12 cellular contexts compared by ENCODE assay signal in genomic region chr11:77503006-77503405, GRCh38. TPM values are rescaled to one million over a fixed set of nuclear protein-coding genes. Genes with fewer than 3 reads are reported as not detected.
DNase-seq lines count a peak whose midpoint lies in the region; ATAC-seq, FAIRE-seq and TF ChIP-seq lines count a peak whose summit lies in the region.
"Had no signal": no experiment of that assay in that cellular context is flagged by ENCODE, and none has a peak within 500 bp of the region (broad histone marks: within the 10 kb centered on the region; RNA-seq: fewer than 3 reads in every experiment).

No MANE protein-coding gene starts in this region.

- no peaks in the 10 kb centered on the region for H3K4me1 ChIP-seq in K562 (replicated peaks in 1 of 2; ENCODE audit: control insufficient read depth in 2 of 2, insufficient read depth in 2 of 2, low read length in 2 of 2)

- BruUV-seq in K562 (replicated peaks; lab: Mats Ljungman, UMichigan) = no TSS peak

- POLR2A ChIA-PET in K562 (lab: Yijun Ruan, JAX) = interaction anchor here (0.6 kb wide), 1 partner anchor 21 kb away, joined by 3 read pairs; no protein-coding TSS in a partner anchor

- H4K20me1 ChIP-seq in K562 (replicated peaks; ENCODE audit: control insufficient read depth, insufficient read depth, low read length) = no peaks in the 10 kb centered on the region; the same call in 1 of the 2 replicates

- no peak for TF ChIP-seq POLR2A in K562 (conservative IDR thresholded peaks at IDR 0.05)

- TF ChIP-seq EP300 in K562 (IDR thresholded peaks at IDR 0.05; ENCODE audit: low read length) = no peak

- H3K36me3 ChIP-seq in K562 (ENCODE audit: control insufficient read depth, insufficient read depth, low read length) = no peaks in the 10 kb centered on the region

- H2AFZ ChIP-seq in K562 (ENCODE audit: low read depth, low read length) = no peak overlapping the region

- WGBS in K562 (ENCODE audit: insufficient coverage, low coverage, missing lambda C conversion rate) = 4% methylated on average over 3 of the region's 3 CpGs

- no peak overlapping the region for H3K4me2 ChIP-seq in K562 (ENCODE audit: insufficient read depth, low read length)

- intact Hi-C loops in K562 (cut with micrococcal nuclease) = no loop called here

- ATAC-seq in K562 (peak; percentile 67), GM18502 (IDR thresholded peaks at IDR 0.05; ENCODE audit: poor library complexity, unreplicated experiment) (no peak), GM18520 (IDR thresholded peaks at IDR 0.05; ENCODE audit: unreplicated experiment) (no peak), HG02678 (IDR thresholded peaks at IDR 0.05; ENCODE audit: unreplicated experiment) (no peak)

- no peaks in the 10 kb centered on the region for H3K79me2 ChIP-seq in K562 (ENCODE audit: control insufficient read depth, insufficient read depth, low read length)

- TF ChIP-seq CTCF in K562 (IDR thresholded peaks at IDR 0.05 in 2 of 3, conservative IDR thresholded peaks at IDR 0.05 in 1 of 3; ENCODE audit: insufficient read depth in 2 of 3, low read depth in 1 of 3, low read length in 3 of 3) = no peak

- in situ Hi-C loops in K562 (cut with MboI) = no loop called here

- H3K27me3 ChIP-seq in K562 (ENCODE audit: control insufficient read depth in 2 of 2, insufficient read depth in 2 of 2, low read length in 2 of 2) = peaks cover 3 to 24% of the 10 kb centered on the region in 2 experiments; a peak in 4 of 5 replicates

- no peak for FAIRE-seq in K562 (lab: Jason Lieb, UNC)

- TF ChIP-seq RAD21 in K562 (CRISPR knock-in tag; conservative IDR thresholded peaks at IDR 0.05 in 1 of 2, IDR thresholded peaks at IDR 0.05 in 1 of 2) = no peak

- CTCF ChIA-PET in K562 (lab: Yijun Ruan, JAX; ENCODE audit: low intra/inter-chr PET ratio) = no interaction called here

- H3K9me1 ChIP-seq in K562 (ENCODE audit: control insufficient read depth, insufficient read depth, low read length) = no peaks in the 10 kb centered on the region

- no peak overlapping the region for H3K27ac ChIP-seq in K562 (ENCODE audit: extremely low read depth, low read depth, low read length)

- H3K9me3 ChIP-seq in K562 (replicated peaks; ENCODE audit: control insufficient read depth, insufficient read depth, low read depth, low read length) = no peaks in the 10 kb centered on the region

- H3K9ac ChIP-seq in K562 (ENCODE audit: insufficient read depth in 1 of 2, low read depth in 2 of 2, low read length in 2 of 2) = no peak overlapping the region

- DNase-seq in GM03348 (ENCODE audit: low spot score) (peak; percentile 69), LoVo (ENCODE audit: low spot score) (peak; percentile 12), K562 (ENCODE audit: extremely low read depth in 1 of 4, low spot score in 3 of 4) (peak in 2 of 4 experiments; percentile 30 to 31), myocyte (ENCODE audit: low read depth) (peak; percentile 94), activated gamma-delta T cell treated with Interleukin-2 at 50 U/mL for 16 hours (no peak)
- DNase-seq: activated CD4-positive, alpha-beta memory T cell treated with anti-CD3 and anti-CD28 coated beads, Interleukin-2, amount 10 ng/mL, durations not matched to agents 7 days and 5 days; activated effector memory CD4-positive, alpha-beta T cell treated with Interleukin-2 at 50 U/mL for 16 hours; COR-L47; occipital lobe had no signal

- no peak overlapping the region for H3K4me3 ChIP-seq in K562

TF ChIP-seq in K562, 482 proteins besides CTCF, POLR2A, EP300 and RAD21 (continues in another document):
- TF ChIP-seq, protein P1, sequence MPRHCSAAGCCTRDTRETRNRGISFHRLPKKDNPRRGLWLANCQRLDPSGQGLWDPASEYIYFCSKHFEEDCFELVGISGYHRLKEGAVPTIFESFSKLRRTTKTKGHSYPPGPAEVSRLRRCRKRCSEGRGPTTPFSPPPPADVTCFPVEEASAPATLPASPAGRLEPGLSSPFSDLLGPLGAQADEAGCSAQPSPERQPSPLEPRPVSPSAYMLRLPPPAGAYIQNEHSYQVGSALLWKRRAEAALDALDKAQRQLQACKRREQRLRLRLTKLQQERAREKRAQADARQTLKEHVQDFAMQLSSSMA (CRISPR knock-in tag; IDR thresholded peaks at IDR 0.05) = no peak
- TF ChIP-seq CBFA2T3 (IDR thresholded peaks at IDR 0.05) = peak; percentile 81
- TF ChIP-seq TEAD4 (IDR thresholded peaks at IDR 0.05; ENCODE audit: low read length) = peak; percentile 74; the same call in 1 of the 2 replicates
- no peak for TF ChIP-seq TEAD4 (CRISPR knock-in tag; IDR thresholded peaks at IDR 0.05; ENCODE audit: borderline replicate concordance)
- TF ChIP-seq, protein P2, sequence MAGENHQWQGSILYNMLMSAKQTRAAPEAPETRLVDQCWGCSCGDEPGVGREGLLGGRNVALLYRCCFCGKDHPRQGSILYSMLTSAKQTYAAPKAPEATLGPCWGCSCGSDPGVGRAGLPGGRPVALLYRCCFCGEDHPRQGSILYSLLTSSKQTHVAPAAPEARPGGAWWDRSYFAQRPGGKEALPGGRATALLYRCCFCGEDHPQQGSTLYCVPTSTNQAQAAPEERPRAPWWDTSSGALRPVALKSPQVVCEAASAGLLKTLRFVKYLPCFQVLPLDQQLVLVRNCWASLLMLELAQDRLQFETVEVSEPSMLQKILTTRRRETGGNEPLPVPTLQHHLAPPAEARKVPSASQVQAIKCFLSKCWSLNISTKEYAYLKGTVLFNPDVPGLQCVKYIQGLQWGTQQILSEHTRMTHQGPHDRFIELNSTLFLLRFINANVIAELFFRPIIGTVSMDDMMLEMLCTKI (IDR thresholded peaks at IDR 0.05; ENCODE audit: partially characterized antibody) = no peak
- no peak for TF ChIP-seq ZNF263 (CRISPR knock-in tag; IDR thresholded peaks at IDR 0.05; ENCODE audit: borderline replicate concordance)
- TF ChIP-seq KLF16 (IDR thresholded peaks at IDR 0.05) = 0 out of 2 replicates have a peak, but pooled peaks have one; percentile 17
- TF ChIP-seq PML (IDR thresholded peaks at IDR 0.05; ENCODE audit: low read length) = peak; percentile 38; the same call in 1 of the 2 replicates
- TF ChIP-seq TSHZ1 (CRISPR knock-in tag; IDR thresholded peaks at IDR 0.05) = no peak
- no peak for TF ChIP-seq XRCC5 (IDR thresholded peaks at IDR 0.05; ENCODE audit: low read depth, low read length)
- peak; percentile 36; the same call in 1 of the 2 replicates for TF ChIP-seq TAL1 (IDR thresholded peaks at IDR 0.05)
- TF ChIP-seq SAP30 (IDR thresholded peaks at IDR 0.05; ENCODE audit: borderline replicate concordance, insufficient read depth, low read depth, low read length, poor library complexity, severe bottlenecking) = no peak
- no peak for TF ChIP-seq ZNF134 (CRISPR knock-in tag; conservative IDR thresholded peaks at IDR 0.05)
- no peak for TF ChIP-seq IFI16 (CRISPR knock-in tag; IDR thresholded peaks at IDR 0.05)
- 0 out of 2 replicates have a peak, but pooled peaks have one; percentile 26 for TF ChIP-seq DMBX1 (CRISPR knock-in tag; IDR thresholded peaks at IDR 0.05; ENCODE audit: borderline replicate concordance)
- peak; percentile 65 for TF ChIP-seq NFIC (IDR thresholded peaks at IDR 0.05)
- TF ChIP-seq HDAC3 (IDR thresholded peaks at IDR 0.05; ENCODE audit: borderline replicate concordance, partially characterized antibody) = no peak

RNA-seq across cellular contexts. Expression of gene PAK1, which starts 29.1 kb away (rescaled TPM):
- 2.6 and 7.2 TPM in 2 replicates for total RNA-seq in K562 (2011; cell fraction: chromatin; rRNA removed; ENCODE audit: low replicate concordance)
- 1.6 and 2.2 TPM in 2 replicates for total RNA-seq in K562 (2011; cell fraction: nucleolus; rRNA removed)
- 2.2 and 5.6 TPM in 2 replicates for total RNA-seq in K562 (2011; cell fraction: nucleoplasm; rRNA removed)
- total RNA-seq in K562 (2014; rRNA removed) = 2.0 and 2.9 TPM in 2 replicates
- total RNA-seq in K562 (2014; rRNA removed; fragmentation: Illumina TruSeq; extraction: Trizol) = 1.1 and 1.9 TPM in 2 replicates
- total RNA-seq in K562 (2015; rRNA removed; fragmentation: Illumina TruSeq; extraction: Trizol) = 2.1 and 2.4 TPM in 2 replicates
- total RNA-seq in K562 (2021) = 1.9 TPM in 2 replicates
- polyA plus RNA-seq in K562 (2011; rRNA removed) = 10.3 and 11.7 TPM in 2 replicates
- 5.2 and 9.3 TPM in 2 replicates for polyA plus RNA-seq in K562 (2011; cell fraction: cytosol; rRNA removed)
- 11.0 and 13.4 TPM in 2 replicates for polyA plus RNA-seq in K562 (2011; cell fraction: nucleus; rRNA removed)
- polyA plus RNA-seq in K562 (2012) = 2.2 and 2.4 TPM in 2 replicates
- polyA plus RNA-seq in K562 (2014; fragmentation: Illumina TruSeq; extraction: Trizol) = 1.7 TPM in 2 replicates
- under 1 TPM; 0.52 to 0.80 TPM for polyA plus RNA-seq in K562 (2014; fragmentation: Nextera tagmentation; extraction: Ambion mirVana)
- polyA plus RNA-seq in K562 (2014; rRNA removed) = 1.9 and 2.2 TPM in 2 replicates
- 18.2 and 19.3 TPM in 2 replicates for polyA minus RNA-seq in K562 (2011; rRNA and poly(A)+ RNA removed)
- polyA minus RNA-seq in K562 (2011; cell fraction: cytosol; rRNA and poly(A)+ RNA removed) = 7.9 and 9.7 TPM in 2 replicates
- polyA minus RNA-seq in K562 (2011; cell fraction: nucleus; rRNA and poly(A)+ RNA removed) = 3.6 and 13.0 TPM in 2 replicates
- total RNA-seq in myocyte = 38.5 and 54.3 TPM in 2 replicates
- polyA plus RNA-seq in myocyte (2012) = 15.3 TPM
